Comparison of ENCODE assay signal across 15 cellular contexts in genomic region chr6:77173472-77174074, GRCh38.
A peak's percentile ranks its signal among the peaks of the same experiment; 100 is the strongest.
DNase-seq lines count a peak whose midpoint lies in the region; ATAC-seq, FAIRE-seq and TF ChIP-seq lines count a peak whose summit lies in the region.
"Had no signal": no experiment of that assay in that cellular context is flagged by ENCODE, and none has a peak within 500 bp of the region (broad histone marks: within the 10 kb centered on the region; RNA-seq: fewer than 3 reads in every experiment).

No MANE protein-coding gene starts in this region.

- TF ChIP-seq POLR2A in HepG2 (IDR thresholded peaks at IDR 0.05; ENCODE audit: insufficient read depth in 1 of 2, low read depth in 2 of 2, low read length in 2 of 2), result no peak

- H3K79me2 ChIP-seq in HepG2 (ENCODE audit: insufficient read depth, low read length), result no peaks in the 10 kb centered on the region

- no peak for TF ChIP-seq EP300 in HepG2 (IDR thresholded peaks at IDR 0.05; ENCODE audit: low read depth in 2 of 2, low read length in 2 of 2)
- TF ChIP-seq EP300 in HepG2 (CRISPR knock-in tag; IDR thresholded peaks at IDR 0.05; ENCODE audit: borderline replicate concordance), result no peak

- H3K9ac ChIP-seq in HepG2 (ENCODE audit: insufficient read depth, low read depth, low read length), result no peak overlapping the region

- H3K27ac ChIP-seq in HepG2 (ENCODE audit: extremely low read length, insufficient read depth, low read length), result no peak overlapping the region
- H3K27ac ChIP-seq: neutrophil, SJSA1 had no signal

- no peaks in the 10 kb centered on the region for H3K36me3 Mint-ChIP-seq in chondrocyte (ENCODE audit: low read depth)
- H3K36me3 Mint-ChIP-seq in immature natural killer cell, result no peaks in the 10 kb centered on the region
- no peaks in the 10 kb centered on the region for H3K36me3 Mint-ChIP-seq in stimulated activated memory B cell treated with anti-CD40 and anti-IgM and Interleukin-4, amounts not matched to agents 10 μg/mL and 1 μg/mL and 100 μg/mL, for 72 hours
- H3K36me3 Mint-ChIP-seq: activated naive CD4-positive, alpha-beta T cell treated with anti-CD3 and anti-CD28 coated beads, Interleukin-2, amount 10 ng/mL, durations not matched to agents 7 days and 5 days had no signal

- no peaks in the 10 kb centered on the region for H3K36me3 ChIP-seq in HepG2 (replicated peaks in 1 of 2; ENCODE audit: control insufficient read depth in 1 of 2, insufficient read depth in 2 of 2, low read length in 2 of 2)
- H3K36me3 ChIP-seq: neutrophil, SJSA1 had no signal

- no peak overlapping the region for H3K4me3 Mint-ChIP-seq in chondrocyte (ENCODE audit: unreplicated experiment)
- no peak overlapping the region for H3K4me3 Mint-ChIP-seq in immature natural killer cell
- no peak overlapping the region for H3K4me3 Mint-ChIP-seq in stimulated activated memory B cell treated with anti-CD40 and anti-IgM and Interleukin-4, amounts not matched to agents 10 μg/mL and 1 μg/mL and 100 μg/mL, for 72 hours
- H3K4me3 Mint-ChIP-seq: activated naive CD4-positive, alpha-beta T cell treated with anti-CD3 and anti-CD28 coated beads, Interleukin-2, amount 10 ng/mL, durations not matched to agents 7 days and 5 days; central memory CD8-positive, alpha-beta T cell had no signal

- 4% methylated on average over 4 of the region's 7 CpGs for WGBS in HepG2 (ENCODE audit: low lambda C conversion rate)

- DNase-seq in GM12865 (ENCODE audit: low read depth), result no peak
- DNase-seq in M059J (ENCODE audit: low read depth), result peak; percentile 55
- DNase-seq in chondrocyte (ENCODE audit: low spot score), result peak; percentile 58
- peak; percentile 1 for DNase-seq in HepG2 (ENCODE audit: low spot score)
- no peak for DNase-seq in immature natural killer cell
- DNase-seq: activated naive CD4-positive, alpha-beta T cell treated with anti-CD3 and anti-CD28 coated beads, Interleukin-2, amount 10 ng/mL, durations not matched to agents 7 days and 5 days; mesenchymal stem cell; NCI-H2081 had no signal

- peaks cover 7% of the 10 kb centered on the region for H3K27me3 Mint-ChIP-seq in chondrocyte (ENCODE audit: low read depth)
- H3K27me3 Mint-ChIP-seq in immature natural killer cell (ENCODE audit: low read depth in 3 of 3), result peaks cover 0 to 2% (median 0%) of the 10 kb centered on the region in 3 donors
- H3K27me3 Mint-ChIP-seq in stimulated activated memory B cell treated with anti-CD40 and anti-IgM and Interleukin-4, amounts not matched to agents 10 μg/mL and 1 μg/mL and 100 μg/mL, for 72 hours, result no peaks in the 10 kb centered on the region
- H3K27me3 Mint-ChIP-seq: activated naive CD4-positive, alpha-beta T cell treated with anti-CD3 and anti-CD28 coated beads, Interleukin-2, amount 10 ng/mL, durations not matched to agents 7 days and 5 days; central memory CD8-positive, alpha-beta T cell had no signal

- intact Hi-C loops in HepG2 (cut with micrococcal nuclease; ENCODE audit: unreplicated experiment), result loop anchor here (5.0 kb wide), 1 partner anchor 284 kb away; no protein-coding TSS in a partner anchor

- POLR2A ChIA-PET in HepG2 (lab: Yijun Ruan, JAX), result no interaction called here

- CTCF ChIA-PET in HepG2 (lab: Yijun Ruan, JAX; ENCODE audit: low intra/inter-chr PET ratio, low total read pairs), result no interaction called here

- TF ChIP-seq RAD21 in HepG2 (CRISPR knock-in tag; IDR thresholded peaks at IDR 0.05), result no peak

- no peak overlapping the region for H3K27ac Mint-ChIP-seq in chondrocyte (ENCODE audit: unreplicated experiment)
- no peak overlapping the region for H3K27ac Mint-ChIP-seq in immature natural killer cell
- no peak overlapping the region for H3K27ac Mint-ChIP-seq in stimulated activated memory B cell treated with anti-CD40 and anti-IgM and Interleukin-4, amounts not matched to agents 10 μg/mL and 1 μg/mL and 100 μg/mL, for 72 hours
- H3K27ac Mint-ChIP-seq: activated naive CD4-positive, alpha-beta T cell treated with anti-CD3 and anti-CD28 coated beads, Interleukin-2, amount 10 ng/mL, durations not matched to agents 7 days and 5 days had no signal

- H3K4me1 ChIP-seq in HepG2 (ENCODE audit: insufficient read depth, low read length), result no peaks in the 10 kb centered on the region
- H3K4me1 ChIP-seq: SJSA1 had no signal

- no peak overlapping the region for H3K4me3 ChIP-seq in GM12865 (ENCODE audit: low read depth, low read length)
- H3K4me3 ChIP-seq in HepG2 (replicated peaks in 1 of 3; ENCODE audit: insufficient read depth in 1 of 3, low read depth in 2 of 3, low read length in 3 of 3), result no peak overlapping the region
- H3K4me3 ChIP-seq: K562, SJSA1 had no signal

- peaks cover 4% of the 10 kb centered on the region for H3K4me1 Mint-ChIP-seq in chondrocyte (ENCODE audit: low read depth)
- H3K4me1 Mint-ChIP-seq in immature natural killer cell, result no peaks in the 10 kb centered on the region
- H3K4me1 Mint-ChIP-seq in stimulated activated memory B cell treated with anti-CD40 and anti-IgM and Interleukin-4, amounts not matched to agents 10 μg/mL and 1 μg/mL and 100 μg/mL, for 72 hours, result no peaks in the 10 kb centered on the region
- H3K4me1 Mint-ChIP-seq: activated naive CD4-positive, alpha-beta T cell treated with anti-CD3 and anti-CD28 coated beads, Interleukin-2, amount 10 ng/mL, durations not matched to agents 7 days and 5 days; central memory CD8-positive, alpha-beta T cell had no signal

- no peak for FAIRE-seq in HepG2 (lab: Jason Lieb, UNC)
- FAIRE-seq: K562 had no signal

- no peaks in the 10 kb centered on the region for H4K20me1 ChIP-seq in HepG2 (ENCODE audit: insufficient read depth, low read length)

- H3K4me2 ChIP-seq in HepG2 (ENCODE audit: low read depth, low read length), result no peak overlapping the region

- TF ChIP-seq CTCF in GM12865 (IDR thresholded peaks at IDR 0.05; ENCODE audit: insufficient read depth, low read depth, low read length, missing control alignments) (peak; percentile 19), chondrocyte (IDR thresholded peaks at IDR 0.05) (no peak), HepG2 (CRISPR knock-in tag; IDR thresholded peaks at IDR 0.05) (no peak)

- H3K9me3 Mint-ChIP-seq in chondrocyte (ENCODE audit: low read depth) (no peaks in the 10 kb centered on the region), immature natural killer cell (peaks cover 20 to 57% (median 46%) of the 10 kb centered on the region in 6 donors)
- H3K9me3 Mint-ChIP-seq in stimulated activated memory B cell treated with anti-CD40 and anti-IgM and Interleukin-4, amounts not matched to agents 10 μg/mL and 1 μg/mL and 100 μg/mL, for 72 hours, result peaks cover 9% of the 10 kb centered on the region

- no TSS peak for BruUV-seq in HepG2 (replicated peaks; lab: Mats Ljungman, UMichigan)

- in situ Hi-C loops in HepG2 (cut with HindIII; ENCODE audit: extremely low pct_ligation_motif_present, low pct_unique_long_range_greater_than_20kb), result no loop called here

- peaks cover 15% of the 10 kb centered on the region; the same call in 1 of the 2 replicates for H3K9me3 ChIP-seq in HepG2 (ENCODE audit: low read length)
- H3K9me3 ChIP-seq: SJSA1 had no signal

- no peaks in the 10 kb centered on the region for H3K27me3 ChIP-seq in HepG2 (ENCODE audit: control insufficient read depth in 1 of 2, insufficient read depth in 2 of 2, low read length in 2 of 2)
- H3K27me3 ChIP-seq: neutrophil, SJSA1 had no signal

- no peak overlapping the region for H2AFZ ChIP-seq in HepG2 (ENCODE audit: low read length)

- no peak for ATAC-seq in HepG2
- no peak for ATAC-seq in HG03565 (IDR thresholded peaks at IDR 0.05; ENCODE audit: unreplicated experiment)
- no peak for ATAC-seq in GM21528 (IDR thresholded peaks at IDR 0.05; ENCODE audit: low FRiP score, unreplicated experiment)
- ATAC-seq in stimulated activated memory B cell treated with anti-CD40 and anti-IgM and Interleukin-4, amounts not matched to agents 10 μg/mL and 1 μg/mL and 100 μg/mL, for 72 hours, result no peak
- ATAC-seq: K562 had no signal

TF ChIP-seq in HepG2, 621 proteins besides CTCF, POLR2A, EP300 and RAD21:
- TF ChIP-seq MAFF (IDR thresholded peaks at IDR 0.05; ENCODE audit: low read depth, low read length), result peak; percentile 50; the same call in 1 of the 2 replicates
- TF ChIP-seq SALL2 (CRISPR knock-in tag; IDR thresholded peaks at IDR 0.05), result no peak
- TF ChIP-seq ZNF121 (CRISPR knock-in tag; IDR thresholded peaks at IDR 0.05), result no peak
- peak in 1 of 2 experiments; percentile 59; a peak in 2 of 4 replicates for TF ChIP-seq MAFK (conservative IDR thresholded peaks at IDR 0.05 in 1 of 2, IDR thresholded peaks at IDR 0.05 in 1 of 2; ENCODE audit: low read length in 2 of 2)

Comparison
In these comparisons a context has a peak if more than half of its experiments do, and no peak if none do; other contexts are left out.
1. DNase-seq: peak in M059J (single experiment), chondrocyte (single experiment) and HepG2 (single experiment); none in GM12865 (single experiment) and immature natural killer cell (0 of 3).